8 cellular contexts compared by ENCODE assay signal in genomic region chr13:76887070-76887563, GRCh38. TPM values are rescaled to one million over a fixed set of nuclear protein-coding genes. Genes with fewer than 3 reads are reported as not detected.
DNase-seq lines count a peak whose midpoint lies in the region; ATAC-seq, FAIRE-seq and TF ChIP-seq lines count a peak whose summit lies in the region.

No MANE protein-coding gene starts in this region.

- in situ Hi-C loops in IMR-90 (cut with MboI; ENCODE audit: low sequenced_read_pairs) = no loop called here

- H2BK15ac ChIP-seq in IMR-90 (ENCODE audit: low read depth, low read length) = no peak overlapping the region

- CTCF ChIA-PET in IMR-90 (lab: Yijun Ruan, JAX) = interaction anchor here (1.3 kb wide), 1 partner anchor 219 kb away, joined by 4 read pairs; no protein-coding TSS in a partner anchor

- no peak overlapping the region for H3K23ac ChIP-seq in IMR-90 (ENCODE audit: low read depth, low read length)

- H3K9me3 ChIP-seq in IMR-90 (ENCODE audit: control insufficient read depth, insufficient read depth, low read length) (no peaks in the 10 kb centered on the region), adrenal gland (replicated peaks in 1 of 3) (no peaks in the 10 kb centered on the region), iPS-15b (ENCODE audit: control insufficient read depth, insufficient read depth, low read length) (no peaks in the 10 kb centered on the region)

- no peak overlapping the region for H2BK20ac ChIP-seq in IMR-90 (ENCODE audit: low read depth, low read length)

- no peak overlapping the region for H2BK120ac ChIP-seq in IMR-90 (ENCODE audit: low read depth, low read length)

- no peaks in the 10 kb centered on the region for H3K36me3 Mint-ChIP-seq in stimulated activated effector memory CD8-positive, alpha-beta T cell treated with anti-CD3 and anti-CD28 coated beads, Interleukin-12 subunit alpha, Interleukin-12 subunit beta, amount 100 ng/mL, for 72 hours

- DNase-seq in IMR-90 (no peak), adrenal gland (peak in 2 of 7 donors; percentile 15 to 25), HPDE6-E6E7 (ENCODE audit: extremely low spot score) (no peak), DMS79 treated with DMSO at 0.1 percent for 48 hours (lab: John Stamatoyannopoulos, UW) (no peak), RCC 7860 (ENCODE audit: low spot score) (no peak)
- no peak for DNase-seq in stimulated activated effector memory CD8-positive, alpha-beta T cell treated with anti-CD3 and anti-CD28 coated beads, Interleukin-12 subunit alpha, Interleukin-12 subunit beta, amount 100 ng/mL, for 72 hours (ENCODE audit: low spot score in 2 of 2)

- intact Hi-C loops in IMR-90 (cut with micrococcal nuclease) = loop anchor here (5.0 kb wide), 3 partner anchors 95 to 1200 kb away; no protein-coding TSS in a partner anchor
- intact Hi-C loops in adrenal gland (cut with DNase I) = no loop called here

- H2AFZ ChIP-seq in IMR-90 (replicated peaks; ENCODE audit: low read length, poor library complexity) = peak overlapping the region; percentile 88

- no peak overlapping the region for H4K5ac ChIP-seq in IMR-90 (ENCODE audit: low read depth, low read length)

- no TSS peak for BruUV-seq in IMR-90 (replicated peaks; lab: Mats Ljungman, UMichigan)

- TF ChIP-seq POLR2A in IMR-90 (IDR thresholded peaks at IDR 0.05; ENCODE audit: low read depth, low read length) (no peak), adrenal gland (IDR thresholded peaks at IDR 0.05) (no peak)

- 9% methylated on average over 7 of the region's 20 CpGs; no CpG with 5 or more reads in 1 of the 2 experiments for WGBS in IMR-90 (ENCODE audit: extremely low coverage in 2 of 2, insufficient read length in 1 of 2), 2 experiments
- WGBS in adrenal gland, 4 donors = 9 to 22% (median 16%) methylated on average over 20 of the region's 20 CpGs

- TF ChIP-seq RAD21 in IMR-90 (IDR thresholded peaks at IDR 0.05; ENCODE audit: low read length) = no peak

- no peak overlapping the region for H2AK5ac ChIP-seq in IMR-90 (ENCODE audit: low read depth, low read length)

- no peak overlapping the region; the same call in 1 of the 2 replicates for H4K91ac ChIP-seq in IMR-90 (ENCODE audit: insufficient read depth, low read depth, low read length)

- H3K4me1 ChIP-seq in IMR-90 (ENCODE audit: control insufficient read depth, insufficient read depth, low read length) = peaks cover 4% of the 10 kb centered on the region; the same call in 1 of the 2 replicates
- H3K4me1 ChIP-seq in adrenal gland (replicated peaks in 1 of 2) = peaks cover 3 to 25% of the 10 kb centered on the region in 2 donors
- H3K4me1 ChIP-seq in iPS-15b (ENCODE audit: control insufficient read depth, insufficient read depth, low read length) = peaks cover 3% of the 10 kb centered on the region

- H3K4ac ChIP-seq in IMR-90 (ENCODE audit: low read depth, low read length) = peak overlapping the region; percentile 12; the same call in 1 of the 2 replicates

- ATAC-seq in IMR-90 (ENCODE audit: low read depth) = no peak
- ATAC-seq in stimulated activated effector memory CD8-positive, alpha-beta T cell treated with anti-CD3 and anti-CD28 coated beads, Interleukin-12 subunit alpha, Interleukin-12 subunit beta, amount 100 ng/mL, for 72 hours = no peak
- ATAC-seq in GM19455 (IDR thresholded peaks at IDR 0.05; ENCODE audit: unreplicated experiment) = no peak

- H4K20me1 ChIP-seq in IMR-90 (ENCODE audit: insufficient read depth, low read length) = no peaks in the 10 kb centered on the region

- no peak overlapping the region for H3K56ac ChIP-seq in IMR-90 (ENCODE audit: extremely low read depth, insufficient read depth, low read length)

- no peak overlapping the region for H3K27ac Mint-ChIP-seq in stimulated activated effector memory CD8-positive, alpha-beta T cell treated with anti-CD3 and anti-CD28 coated beads, Interleukin-12 subunit alpha, Interleukin-12 subunit beta, amount 100 ng/mL, for 72 hours

- peak overlapping the region; percentile 67 for H3K4me3 ChIP-seq in IMR-90 (ENCODE audit: insufficient read depth, low read depth, low read length)
- peak overlapping the region in 2 of 4 donors; percentile 53 to 60 for H3K4me3 ChIP-seq in adrenal gland
- peak overlapping the region; percentile 51 for H3K4me3 ChIP-seq in iPS-15b (ENCODE audit: low read depth, low read length)

- H3K36me3 ChIP-seq in IMR-90 (ENCODE audit: control insufficient read depth, insufficient read depth, low read length) = no peaks in the 10 kb centered on the region
- H3K36me3 ChIP-seq in adrenal gland (replicated peaks in 1 of 2) = no peaks in the 10 kb centered on the region
- H3K36me3 ChIP-seq in iPS-15b (ENCODE audit: control insufficient read depth, insufficient read depth, low read length) = no peaks in the 10 kb centered on the region

- dilution Hi-C loops in IMR-90 (cut with HindIII; ENCODE audit: low sequenced_read_pairs, unreplicated experiment) = no loop called here

- H3K14ac ChIP-seq in IMR-90 (replicated peaks; ENCODE audit: low read depth, low read length) = no peak overlapping the region

- no peaks in the 10 kb centered on the region for H3K9me3 Mint-ChIP-seq in stimulated activated effector memory CD8-positive, alpha-beta T cell treated with anti-CD3 and anti-CD28 coated beads, Interleukin-12 subunit alpha, Interleukin-12 subunit beta, amount 100 ng/mL, for 72 hours

- peaks cover 18% of the 10 kb centered on the region for H3K4me1 Mint-ChIP-seq in stimulated activated effector memory CD8-positive, alpha-beta T cell treated with anti-CD3 and anti-CD28 coated beads, Interleukin-12 subunit alpha, Interleukin-12 subunit beta, amount 100 ng/mL, for 72 hours

- H3K9me1 ChIP-seq in IMR-90 (ENCODE audit: insufficient read depth, low read length) = no peaks in the 10 kb centered on the region

- H3K27ac ChIP-seq in IMR-90 (ENCODE audit: insufficient read depth, low read length) = peak overlapping the region; percentile 17; the same call in 1 of the 2 replicates
- peak overlapping the region in 3 of 5 donors; percentile 78 to 91 (median 90) for H3K27ac ChIP-seq in adrenal gland

- no peaks in the 10 kb centered on the region; the same call in 1 of the 2 replicates for H3K27me3 ChIP-seq in IMR-90 (ENCODE audit: control insufficient read depth, insufficient read depth, low read length)
- no peaks in the 10 kb centered on the region for H3K27me3 ChIP-seq in adrenal gland
- peaks cover 64% of the 10 kb centered on the region for H3K27me3 ChIP-seq in iPS-15b (ENCODE audit: control insufficient read depth, insufficient read depth, low read length)

- no peak for FAIRE-seq in RCC 7860 (lab: Jason Lieb, UNC)

- peak overlapping the region; percentile 68 for H3K4me3 Mint-ChIP-seq in stimulated activated effector memory CD8-positive, alpha-beta T cell treated with anti-CD3 and anti-CD28 coated beads, Interleukin-12 subunit alpha, Interleukin-12 subunit beta, amount 100 ng/mL, for 72 hours

- H3K79me1 ChIP-seq in IMR-90 (ENCODE audit: low read depth in 1 of 2, low read length in 2 of 2) = no peaks in the 10 kb centered on the region; a peak in 1 of 4 replicates

- H3K9ac ChIP-seq in IMR-90 (ENCODE audit: low read depth, low read length) = peak overlapping the region; percentile 60
- H3K9ac ChIP-seq in iPS-15b (ENCODE audit: low read depth, low read length) = no peak overlapping the region

- POLR2A ChIA-PET in IMR-90 (lab: Charles Lee; ENCODE audit: unreplicated experiment) = no interaction called here

- H4K8ac ChIP-seq in IMR-90 (ENCODE audit: low read depth in 2 of 2, low read length in 2 of 2) = peak overlapping the region; percentile 16 to 43; a peak in 2 of 4 replicates

- TF ChIP-seq CTCF in IMR-90 (conservative IDR thresholded peaks at IDR 0.05; ENCODE audit: low read depth, low read length) = no peak
- TF ChIP-seq CTCF in adrenal gland (IDR thresholded peaks at IDR 0.05) = no peak

- H2BK5ac ChIP-seq in IMR-90 (ENCODE audit: low read depth, low read length, poor library complexity, severe bottlenecking) = no peak overlapping the region

- peak overlapping the region; percentile 66 for H3K4me2 ChIP-seq in IMR-90 (ENCODE audit: low read depth, low read length)

- no peak overlapping the region for H3K18ac ChIP-seq in IMR-90 (ENCODE audit: low read depth, low read length)

- no peak overlapping the region for H2AK9ac ChIP-seq in IMR-90 (replicated peaks; ENCODE audit: low read depth, low read length, poor library complexity)

TF ChIP-seq in IMR-90, 13 proteins besides CTCF, POLR2A, EP300 and RAD21 (continues in another document):
- TF ChIP-seq CHD1 (IDR thresholded peaks at IDR 0.05; ENCODE audit: low read depth, low read length) = no peak
- TF ChIP-seq MAZ (IDR thresholded peaks at IDR 0.05; ENCODE audit: borderline replicate concordance, low read depth, low read length) = no peak
- TF ChIP-seq, protein P1, sequence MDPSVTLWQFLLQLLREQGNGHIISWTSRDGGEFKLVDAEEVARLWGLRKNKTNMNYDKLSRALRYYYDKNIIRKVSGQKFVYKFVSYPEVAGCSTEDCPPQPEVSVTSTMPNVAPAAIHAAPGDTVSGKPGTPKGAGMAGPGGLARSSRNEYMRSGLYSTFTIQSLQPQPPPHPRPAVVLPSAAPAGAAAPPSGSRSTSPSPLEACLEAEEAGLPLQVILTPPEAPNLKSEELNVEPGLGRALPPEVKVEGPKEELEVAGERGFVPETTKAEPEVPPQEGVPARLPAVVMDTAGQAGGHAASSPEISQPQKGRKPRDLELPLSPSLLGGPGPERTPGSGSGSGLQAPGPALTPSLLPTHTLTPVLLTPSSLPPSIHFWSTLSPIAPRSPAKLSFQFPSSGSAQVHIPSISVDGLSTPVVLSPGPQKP (IDR thresholded peaks at IDR 0.05; ENCODE audit: borderline replicate concordance, low read depth, low read length) = no peak
- no peak for TF ChIP-seq BHLHE40 (IDR thresholded peaks at IDR 0.05; ENCODE audit: low read depth, low read length)
- TF ChIP-seq NFE2L2 (IDR thresholded peaks at IDR 0.05; ENCODE audit: low read depth, low read length) = no peak
- TF ChIP-seq USF2 (IDR thresholded peaks at IDR 0.05; ENCODE audit: low read depth, low read length) = no peak
- TF ChIP-seq FOS (IDR thresholded peaks at IDR 0.05; ENCODE audit: low read depth, low read length) = no peak
- no peak for TF ChIP-seq SMC3 (IDR thresholded peaks at IDR 0.05; ENCODE audit: low read depth, low read length)
- TF ChIP-seq CEBPB (IDR thresholded peaks at IDR 0.05; ENCODE audit: low read depth, low read length) = no peak
- TF ChIP-seq MAFK (IDR thresholded peaks at IDR 0.05; ENCODE audit: low read depth, low read length) = no peak

RNA-seq across cellular contexts. Expression of gene KCTD12, which starts 0.9 kb away (rescaled TPM):
- total RNA-seq in IMR-90 (2012; rRNA removed) = 1.8 and 3.9 TPM in 2 replicates
- polyA plus RNA-seq in IMR-90 (2012; rRNA removed) = 1.4 and 1.9 TPM in 2 replicates
- polyA plus RNA-seq in IMR-90 (2012; cell fraction: cytosol; rRNA removed) = 0.53 and 0.85 TPM in 2 replicates
- polyA plus RNA-seq in IMR-90 (2012; cell fraction: nucleus; rRNA removed; ENCODE audit: low replicate concordance) = 0.48 and 0.55 TPM in 2 replicates
- total RNA-seq in adrenal gland = 10 to 100 TPM; 37.7 to 80.8 (median 55.0) TPM
- polyA plus RNA-seq in adrenal gland = 10 to 100 TPM; 12.6 to 35.3 (median 13.0) TPM
